ENCODE assay signal across 7 cellular contexts in genomic region chr21:43609501-43610340, GRCh38. TPM values are rescaled to one million over a fixed set of nuclear protein-coding genes. Genes with fewer than 3 reads are reported as not detected.
A peak's percentile ranks its signal among the peaks of the same experiment; 100 is the strongest.
DNase-seq lines count a peak whose midpoint lies in the region; TF ChIP-seq lines count a peak whose summit lies in the region.

No MANE protein-coding gene starts in this region.

- no peaks in the 10 kb centered on the region for H3K9me3 Mint-ChIP-seq in type B pancreatic cell

- H4K20me1 ChIP-seq in hepatocyte (ENCODE audit: insufficient read depth, poor library complexity, severe bottlenecking) (no peaks in the 10 kb centered on the region), GM23248 (ENCODE audit: insufficient read depth) (no peaks in the 10 kb centered on the region)

- H3K9me3 ChIP-seq in hepatocyte (ENCODE audit: low read depth) (no peaks in the 10 kb centered on the region), GM23248 (ENCODE audit: low read depth) (no peaks in the 10 kb centered on the region)

- peak overlapping the region; percentile 64 for H3K27ac ChIP-seq in RWPE1
- H3K27ac ChIP-seq in hepatocyte = peak overlapping the region; percentile 60
- no peak overlapping the region for H3K27ac ChIP-seq in GM23248

- H3K4me2 ChIP-seq in hepatocyte (peak overlapping the region; percentile 29), GM23248 (ENCODE audit: unreplicated experiment) (no peak overlapping the region)

- CTCF ChIA-PET in RWPE1 (lab: Yijun Ruan, JAX) = no interaction called here

- H3K36me3 ChIP-seq in hepatocyte (replicated peaks; ENCODE audit: insufficient read depth, low read depth) (no peaks in the 10 kb centered on the region), GM23248 (ENCODE audit: low read depth) (no peaks in the 10 kb centered on the region)

- WGBS in hepatocyte (ENCODE audit: low lambda C conversion rate, missing lambda C conversion rate) = 50% methylated on average over 8 of the region's 8 CpGs
- 56% methylated on average over 8 of the region's 8 CpGs for WGBS in GM23248 (ENCODE audit: low coverage in 1 of 2, low lambda C conversion rate in 2 of 2, missing lambda C conversion rate in 2 of 2), 2 experiments

- in situ Hi-C loops in GM23248 (cut with MboI) = no loop called here

- H3K36me3 Mint-ChIP-seq in type B pancreatic cell = no peaks in the 10 kb centered on the region

- H3K27ac Mint-ChIP-seq in type B pancreatic cell = peak overlapping the region; percentile 35

- H3K9ac ChIP-seq in GM23248 = no peak overlapping the region

- no peak overlapping the region for H3K4me3 ChIP-seq in hepatocyte
- no peak overlapping the region for H3K4me3 ChIP-seq in GM23248

- peak; percentile 92 for DNase-seq in NCI-H128 (lab: John Stamatoyannopoulos, UW; ENCODE audit: unreplicated experiment)
- DNase-seq in RWPE1 (ENCODE audit: low spot score) = peak; percentile 68
- peak; percentile 68 for DNase-seq in hepatocyte (ENCODE audit: low spot score)
- no peak for DNase-seq in type B pancreatic cell (ENCODE audit: extremely low spot score, unreplicated experiment)
- no peak for DNase-seq in stimulated activated CD4-positive, alpha-beta T cell treated with anti-CD3 and anti-CD28 coated beads, Interleukin-2, amount 100 ng/mL, for 24 hours
- no peak for DNase-seq in GM23248
- no peak for DNase-seq in AML-193 (lab: John Stamatoyannopoulos, UW)

- H3K27me3 ChIP-seq in hepatocyte (no peaks in the 10 kb centered on the region), GM23248 (replicated peaks; ENCODE audit: insufficient read depth) (no peaks in the 10 kb centered on the region)

- H3K9me2 ChIP-seq in hepatocyte (replicated peaks; ENCODE audit: insufficient read depth) = no peaks in the 10 kb centered on the region
- no peaks in the 10 kb centered on the region for H3K9me2 ChIP-seq in GM23248 (ENCODE audit: insufficient read depth)

- TF ChIP-seq CTCF in RWPE1 (conservative IDR thresholded peaks at IDR 0.05; ENCODE audit: low read depth) = no peak
- no peak for TF ChIP-seq CTCF in hepatocyte (IDR thresholded peaks at IDR 0.05; ENCODE audit: poor library complexity)
- TF ChIP-seq CTCF in type B pancreatic cell (conservative IDR thresholded peaks at IDR 0.05) = no peak

- no peaks in the 10 kb centered on the region for H3K79me2 ChIP-seq in hepatocyte
- H3K79me2 ChIP-seq in GM23248 (ENCODE audit: insufficient read depth) = no peaks in the 10 kb centered on the region

- H3K4me1 ChIP-seq in hepatocyte (ENCODE audit: insufficient read depth) (peaks cover 39% of the 10 kb centered on the region), GM23248 (ENCODE audit: insufficient read depth) (peaks cover 10% of the 10 kb centered on the region)

- POLR2A ChIA-PET in RWPE1 (lab: Yijun Ruan, JAX; ENCODE audit: low non-redundant PET) = no interaction called here

- H2AFZ ChIP-seq in hepatocyte (no peak overlapping the region), GM23248 (no peak overlapping the region)

- H3K4me1 Mint-ChIP-seq in type B pancreatic cell (ENCODE audit: unreplicated experiment) = peaks cover 23% of the 10 kb centered on the region

- H3F3A ChIP-seq in GM23248 (ENCODE audit: insufficient read depth) = peaks cover 8% of the 10 kb centered on the region; the same call in 1 of the 2 replicates

- H3K4me3 Mint-ChIP-seq in type B pancreatic cell = peak overlapping the region; percentile 47

- H3K27me3 Mint-ChIP-seq in type B pancreatic cell = no peaks in the 10 kb centered on the region

RNA-seq across cellular contexts. Expression of gene HSF2BP, which starts 49.6 kb away (rescaled TPM):
- 1.4 and 2.1 TPM in 2 replicates for total RNA-seq in hepatocyte
- polyA plus RNA-seq in hepatocyte = 1.3 and 3.1 TPM in 2 replicates
- 1.1 and 1.3 TPM in 2 replicates for total RNA-seq in type B pancreatic cell (ENCODE audit: low replicate concordance)
- 2.5 and 4.8 TPM in 2 replicates for total RNA-seq in GM23248 (2014; rRNA removed; shearing (Covaris generic))
- polyA plus RNA-seq in GM23248 (2016; fragmentation: Nextera tagmentation; extraction: Ambion mirVana) = 1.6 TPM in 2 replicates

RNA-seq across cellular contexts. Expression of gene RRP1B, which starts 49.6 kb away (rescaled TPM):
- total RNA-seq in hepatocyte (19.2 and 20.3 TPM in 2 replicates), type B pancreatic cell (ENCODE audit: low replicate concordance) (27.7 and 43.3 TPM in 2 replicates)
- polyA plus RNA-seq in hepatocyte (16.5 and 18.6 TPM in 2 replicates), GM23248 (2016; fragmentation: Nextera tagmentation; extraction: Ambion mirVana) (12.9 and 13.6 TPM in 2 replicates)
- total RNA-seq in GM23248 (2014; rRNA removed; shearing (Covaris generic)) = 14.0 and 15.0 TPM in 2 replicates

Comparison
In these comparisons a context has a peak if more than half of its experiments do, and no peak if none do; other contexts are left out.
1. DNase-seq: peak in NCI-H128 (single experiment), RWPE1 (single experiment) and hepatocyte (single experiment); none in type B pancreatic cell (single experiment), stimulated activated CD4-positive, alpha-beta T cell treated with anti-CD3 and anti-CD28 coated beads, Interleukin-2, amount 100 ng/mL, for 24 hours (0 of 2), GM23248 (single experiment) and AML-193 (0 of 2).